ENCODE assay signal across 1 cellular context in the genomic region with DNA sequence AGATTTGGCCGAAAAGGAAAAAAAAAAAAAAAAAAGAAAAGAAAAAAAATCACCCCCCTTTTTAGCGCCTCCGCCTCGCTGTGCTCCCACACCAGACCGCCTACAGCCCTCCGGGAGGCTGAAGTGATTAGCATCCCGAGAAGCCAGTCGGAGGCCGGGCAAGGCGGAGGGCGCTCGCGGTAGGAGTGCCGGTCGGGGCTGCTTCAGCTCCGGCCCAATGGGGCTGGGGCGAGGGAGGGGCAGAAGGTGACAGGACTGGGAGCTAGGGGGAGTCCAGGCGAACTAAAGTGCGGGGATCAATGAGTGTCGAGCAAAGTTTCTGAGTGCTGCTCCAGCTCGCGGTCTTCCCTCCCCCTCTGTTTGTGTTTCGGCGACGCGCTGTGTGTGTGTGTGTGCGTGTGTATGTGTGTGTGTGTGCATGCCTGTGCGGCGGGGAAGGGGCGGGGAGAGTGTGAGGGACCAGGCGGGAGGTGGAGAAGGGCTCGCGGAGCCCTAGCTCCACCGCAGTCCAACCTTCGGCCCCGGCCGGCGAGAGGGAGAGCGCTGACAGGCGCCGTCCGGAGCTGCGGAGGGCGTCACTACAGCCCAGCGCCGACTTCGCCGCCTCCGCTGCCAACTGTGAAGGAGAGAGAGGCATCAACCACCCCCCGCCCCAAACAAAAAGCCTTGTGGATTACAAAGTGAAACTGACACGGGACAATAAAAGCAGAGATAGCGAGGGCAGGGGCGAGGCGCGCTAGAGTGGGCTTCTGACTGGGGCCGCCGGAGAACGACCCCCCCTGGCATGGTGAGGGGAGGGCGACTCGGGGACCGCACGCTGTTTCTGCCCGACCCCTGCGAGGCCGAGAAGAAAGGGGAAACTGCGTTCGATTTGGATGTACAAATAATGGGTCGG.
TF ChIP-seq lines count a peak whose summit lies in the region.

Gene FAT4, plus strand, starts transcription at position 280 of the 895 bp plus-strand sequence. CDS start 1,457 bp downstream, outside the sequence.

TF ChIP-seq in HepG2, 621 proteins besides CTCF, POLR2A, EP300 and RAD21 (continued from another document and continues in another):
- TF ChIP-seq, protein P1, sequence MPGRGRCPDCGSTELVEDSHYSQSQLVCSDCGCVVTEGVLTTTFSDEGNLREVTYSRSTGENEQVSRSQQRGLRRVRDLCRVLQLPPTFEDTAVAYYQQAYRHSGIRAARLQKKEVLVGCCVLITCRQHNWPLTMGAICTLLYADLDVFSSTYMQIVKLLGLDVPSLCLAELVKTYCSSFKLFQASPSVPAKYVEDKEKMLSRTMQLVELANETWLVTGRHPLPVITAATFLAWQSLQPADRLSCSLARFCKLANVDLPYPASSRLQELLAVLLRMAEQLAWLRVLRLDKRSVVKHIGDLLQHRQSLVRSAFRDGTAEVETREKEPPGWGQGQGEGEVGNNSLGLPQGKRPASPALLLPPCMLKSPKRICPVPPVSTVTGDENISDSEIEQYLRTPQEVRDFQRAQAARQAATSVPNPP (CRISPR knock-in tag; IDR thresholded peaks at IDR 0.05), result no peak
- TF ChIP-seq ZNF335 (CRISPR knock-in tag; IDR thresholded peaks at IDR 0.05) (no peak), ZSCAN29 (CRISPR knock-in tag; conservative IDR thresholded peaks at IDR 0.05) (no peak), XBP1 (CRISPR knock-in tag; IDR thresholded peaks at IDR 0.05) (no peak), KLF11 (CRISPR knock-in tag; IDR thresholded peaks at IDR 0.05) (no peak), ZNF629 (CRISPR knock-in tag; conservative IDR thresholded peaks at IDR 0.05) (0 out of 2 replicates have a peak, but pooled peaks have one; percentile 28), JUN (CRISPR knock-in tag; IDR thresholded peaks at IDR 0.05) (no peak), ZNF513 (CRISPR knock-in tag; conservative IDR thresholded peaks at IDR 0.05) (no peak), CENPX (CRISPR knock-in tag; IDR thresholded peaks at IDR 0.05) (no peak), GRHL1 (CRISPR knock-in tag; conservative IDR thresholded peaks at IDR 0.05) (no peak), ZNF496 (CRISPR knock-in tag; IDR thresholded peaks at IDR 0.05; ENCODE audit: insufficient replicate concordance) (no peak), ZNF550 (CRISPR knock-in tag; IDR thresholded peaks at IDR 0.05; ENCODE audit: borderline replicate concordance) (no peak), ZFAT (CRISPR knock-in tag; conservative IDR thresholded peaks at IDR 0.05) (no peak), AGO1 (IDR thresholded peaks at IDR 0.05; ENCODE audit: low read depth, low read length, poor library complexity, severe bottlenecking) (no peak), SP2 (CRISPR knock-in tag; IDR thresholded peaks at IDR 0.05) (peak; percentile 88), FOXO1 (CRISPR knock-in tag; IDR thresholded peaks at IDR 0.05) (peak; percentile 30; the same call in 1 of the 2 replicates), DR1 (CRISPR knock-in tag; IDR thresholded peaks at IDR 0.05) (0 out of 2 replicates have a peak, but pooled peaks have one; percentile 55), NRL (CRISPR knock-in tag; IDR thresholded peaks at IDR 0.05; ENCODE audit: borderline replicate concordance) (no peak), SUZ12 (IDR thresholded peaks at IDR 0.05; ENCODE audit: low read depth, low read length) (no peak), CBFB (CRISPR knock-in tag; IDR thresholded peaks at IDR 0.05) (0 out of 2 replicates have a peak, but pooled peaks have one; percentile 57), PAXIP1 (CRISPR knock-in tag; conservative IDR thresholded peaks at IDR 0.05) (peak; percentile 79), EEA1 (CRISPR knock-in tag; IDR thresholded peaks at IDR 0.05; ENCODE audit: borderline replicate concordance) (no peak), FOXP1 (IDR thresholded peaks at IDR 0.05) (peak; percentile 74), FOXP1 (CRISPR knock-in tag; IDR thresholded peaks at IDR 0.05) (peak; percentile 84), CREBL2 (CRISPR knock-in tag; IDR thresholded peaks at IDR 0.05; ENCODE audit: borderline replicate concordance) (no peak), REL (CRISPR knock-in tag; conservative IDR thresholded peaks at IDR 0.05) (0 out of 2 replicates have a peak, but pooled peaks have one; percentile 47)
- TF ChIP-seq, protein P2, sequence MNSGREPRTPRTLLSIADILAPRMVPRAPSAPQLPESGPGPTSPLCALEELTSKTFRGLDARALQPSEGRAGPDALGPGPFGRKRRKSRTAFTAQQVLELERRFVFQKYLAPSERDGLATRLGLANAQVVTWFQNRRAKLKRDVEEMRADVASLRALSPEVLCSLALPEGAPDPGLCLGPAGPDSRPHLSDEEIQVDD (CRISPR knock-in tag; IDR thresholded peaks at IDR 0.05; ENCODE audit: borderline replicate concordance), result peak; percentile 74; the same call in 1 of the 2 replicates
- TF ChIP-seq, protein P3, sequence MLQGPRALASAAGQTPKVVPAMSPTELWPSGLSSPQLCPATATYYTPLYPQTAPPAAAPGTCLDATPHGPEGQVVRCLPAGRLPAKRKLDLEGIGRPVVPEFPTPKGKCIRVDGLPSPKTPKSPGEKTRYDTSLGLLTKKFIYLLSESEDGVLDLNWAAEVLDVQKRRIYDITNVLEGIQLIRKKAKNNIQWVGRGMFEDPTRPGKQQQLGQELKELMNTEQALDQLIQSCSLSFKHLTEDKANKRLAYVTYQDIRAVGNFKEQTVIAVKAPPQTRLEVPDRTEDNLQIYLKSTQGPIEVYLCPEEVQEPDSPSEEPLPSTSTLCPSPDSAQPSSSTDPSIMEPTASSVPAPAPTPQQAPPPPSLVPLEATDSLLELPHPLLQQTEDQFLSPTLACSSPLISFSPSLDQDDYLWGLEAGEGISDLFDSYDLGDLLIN (CRISPR knock-in tag; IDR thresholded peaks at IDR 0.05; ENCODE audit: borderline replicate concordance), result no peak
- TF ChIP-seq, protein P4, sequence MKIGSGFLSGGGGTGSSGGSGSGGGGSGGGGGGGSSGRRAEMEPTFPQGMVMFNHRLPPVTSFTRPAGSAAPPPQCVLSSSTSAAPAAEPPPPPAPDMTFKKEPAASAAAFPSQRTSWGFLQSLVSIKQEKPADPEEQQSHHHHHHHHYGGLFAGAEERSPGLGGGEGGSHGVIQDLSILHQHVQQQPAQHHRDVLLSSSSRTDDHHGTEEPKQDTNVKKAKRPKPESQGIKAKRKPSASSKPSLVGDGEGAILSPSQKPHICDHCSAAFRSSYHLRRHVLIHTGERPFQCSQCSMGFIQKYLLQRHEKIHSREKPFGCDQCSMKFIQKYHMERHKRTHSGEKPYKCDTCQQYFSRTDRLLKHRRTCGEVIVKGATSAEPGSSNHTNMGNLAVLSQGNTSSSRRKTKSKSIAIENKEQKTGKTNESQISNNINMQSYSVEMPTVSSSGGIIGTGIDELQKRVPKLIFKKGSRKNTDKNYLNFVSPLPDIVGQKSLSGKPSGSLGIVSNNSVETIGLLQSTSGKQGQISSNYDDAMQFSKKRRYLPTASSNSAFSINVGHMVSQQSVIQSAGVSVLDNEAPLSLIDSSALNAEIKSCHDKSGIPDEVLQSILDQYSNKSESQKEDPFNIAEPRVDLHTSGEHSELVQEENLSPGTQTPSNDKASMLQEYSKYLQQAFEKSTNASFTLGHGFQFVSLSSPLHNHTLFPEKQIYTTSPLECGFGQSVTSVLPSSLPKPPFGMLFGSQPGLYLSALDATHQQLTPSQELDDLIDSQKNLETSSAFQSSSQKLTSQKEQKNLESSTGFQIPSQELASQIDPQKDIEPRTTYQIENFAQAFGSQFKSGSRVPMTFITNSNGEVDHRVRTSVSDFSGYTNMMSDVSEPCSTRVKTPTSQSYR (CRISPR knock-in tag; IDR thresholded peaks at IDR 0.05; ENCODE audit: borderline replicate concordance), result peak; percentile 91
- TF ChIP-seq, protein P5, sequence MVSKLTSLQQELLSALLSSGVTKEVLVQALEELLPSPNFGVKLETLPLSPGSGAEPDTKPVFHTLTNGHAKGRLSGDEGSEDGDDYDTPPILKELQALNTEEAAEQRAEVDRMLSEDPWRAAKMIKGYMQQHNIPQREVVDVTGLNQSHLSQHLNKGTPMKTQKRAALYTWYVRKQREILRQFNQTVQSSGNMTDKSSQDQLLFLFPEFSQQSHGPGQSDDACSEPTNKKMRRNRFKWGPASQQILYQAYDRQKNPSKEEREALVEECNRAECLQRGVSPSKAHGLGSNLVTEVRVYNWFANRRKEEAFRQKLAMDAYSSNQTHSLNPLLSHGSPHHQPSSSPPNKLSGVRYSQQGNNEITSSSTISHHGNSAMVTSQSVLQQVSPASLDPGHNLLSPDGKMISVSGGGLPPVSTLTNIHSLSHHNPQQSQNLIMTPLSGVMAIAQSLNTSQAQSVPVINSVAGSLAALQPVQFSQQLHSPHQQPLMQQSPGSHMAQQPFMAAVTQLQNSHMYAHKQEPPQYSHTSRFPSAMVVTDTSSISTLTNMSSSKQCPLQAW (CRISPR knock-in tag; IDR thresholded peaks at IDR 0.05), result no peak
- TF ChIP-seq, protein P6, sequence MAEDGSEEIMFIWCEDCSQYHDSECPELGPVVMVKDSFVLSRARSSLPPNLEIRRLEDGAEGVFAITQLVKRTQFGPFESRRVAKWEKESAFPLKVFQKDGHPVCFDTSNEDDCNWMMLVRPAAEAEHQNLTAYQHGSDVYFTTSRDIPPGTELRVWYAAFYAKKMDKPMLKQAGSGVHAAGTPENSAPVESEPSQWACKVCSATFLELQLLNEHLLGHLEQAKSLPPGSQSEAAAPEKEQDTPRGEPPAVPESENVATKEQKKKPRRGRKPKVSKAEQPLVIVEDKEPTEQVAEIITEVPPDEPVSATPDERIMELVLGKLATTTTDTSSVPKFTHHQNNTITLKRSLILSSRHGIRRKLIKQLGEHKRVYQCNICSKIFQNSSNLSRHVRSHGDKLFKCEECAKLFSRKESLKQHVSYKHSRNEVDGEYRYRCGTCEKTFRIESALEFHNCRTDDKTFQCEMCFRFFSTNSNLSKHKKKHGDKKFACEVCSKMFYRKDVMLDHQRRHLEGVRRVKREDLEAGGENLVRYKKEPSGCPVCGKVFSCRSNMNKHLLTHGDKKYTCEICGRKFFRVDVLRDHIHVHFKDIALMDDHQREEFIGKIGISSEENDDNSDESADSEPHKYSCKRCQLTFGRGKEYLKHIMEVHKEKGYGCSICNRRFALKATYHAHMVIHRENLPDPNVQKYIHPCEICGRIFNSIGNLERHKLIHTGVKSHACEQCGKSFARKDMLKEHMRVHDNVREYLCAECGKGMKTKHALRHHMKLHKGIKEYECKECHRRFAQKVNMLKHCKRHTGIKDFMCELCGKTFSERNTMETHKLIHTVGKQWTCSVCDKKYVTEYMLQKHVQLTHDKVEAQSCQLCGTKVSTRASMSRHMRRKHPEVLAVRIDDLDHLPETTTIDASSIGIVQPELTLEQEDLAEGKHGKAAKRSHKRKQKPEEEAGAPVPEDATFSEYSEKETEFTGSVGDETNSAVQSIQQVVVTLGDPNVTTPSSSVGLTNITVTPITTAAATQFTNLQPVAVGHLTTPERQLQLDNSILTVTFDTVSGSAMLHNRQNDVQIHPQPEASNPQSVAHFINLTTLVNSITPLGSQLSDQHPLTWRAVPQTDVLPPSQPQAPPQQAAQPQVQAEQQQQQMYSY (CRISPR knock-in tag; IDR thresholded peaks at IDR 0.05), result no peak; the same call in 1 of the 2 replicates
- TF ChIP-seq, protein P7, sequence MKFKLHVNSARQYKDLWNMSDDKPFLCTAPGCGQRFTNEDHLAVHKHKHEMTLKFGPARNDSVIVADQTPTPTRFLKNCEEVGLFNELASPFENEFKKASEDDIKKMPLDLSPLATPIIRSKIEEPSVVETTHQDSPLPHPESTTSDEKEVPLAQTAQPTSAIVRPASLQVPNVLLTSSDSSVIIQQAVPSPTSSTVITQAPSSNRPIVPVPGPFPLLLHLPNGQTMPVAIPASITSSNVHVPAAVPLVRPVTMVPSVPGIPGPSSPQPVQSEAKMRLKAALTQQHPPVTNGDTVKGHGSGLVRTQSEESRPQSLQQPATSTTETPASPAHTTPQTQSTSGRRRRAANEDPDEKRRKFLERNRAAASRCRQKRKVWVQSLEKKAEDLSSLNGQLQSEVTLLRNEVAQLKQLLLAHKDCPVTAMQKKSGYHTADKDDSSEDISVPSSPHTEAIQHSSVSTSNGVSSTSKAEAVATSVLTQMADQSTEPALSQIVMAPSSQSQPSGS (CRISPR knock-in tag; IDR thresholded peaks at IDR 0.05), result no peak
